Comparison of ENCODE assay signal across 8 cellular contexts in the genomic region with DNA sequence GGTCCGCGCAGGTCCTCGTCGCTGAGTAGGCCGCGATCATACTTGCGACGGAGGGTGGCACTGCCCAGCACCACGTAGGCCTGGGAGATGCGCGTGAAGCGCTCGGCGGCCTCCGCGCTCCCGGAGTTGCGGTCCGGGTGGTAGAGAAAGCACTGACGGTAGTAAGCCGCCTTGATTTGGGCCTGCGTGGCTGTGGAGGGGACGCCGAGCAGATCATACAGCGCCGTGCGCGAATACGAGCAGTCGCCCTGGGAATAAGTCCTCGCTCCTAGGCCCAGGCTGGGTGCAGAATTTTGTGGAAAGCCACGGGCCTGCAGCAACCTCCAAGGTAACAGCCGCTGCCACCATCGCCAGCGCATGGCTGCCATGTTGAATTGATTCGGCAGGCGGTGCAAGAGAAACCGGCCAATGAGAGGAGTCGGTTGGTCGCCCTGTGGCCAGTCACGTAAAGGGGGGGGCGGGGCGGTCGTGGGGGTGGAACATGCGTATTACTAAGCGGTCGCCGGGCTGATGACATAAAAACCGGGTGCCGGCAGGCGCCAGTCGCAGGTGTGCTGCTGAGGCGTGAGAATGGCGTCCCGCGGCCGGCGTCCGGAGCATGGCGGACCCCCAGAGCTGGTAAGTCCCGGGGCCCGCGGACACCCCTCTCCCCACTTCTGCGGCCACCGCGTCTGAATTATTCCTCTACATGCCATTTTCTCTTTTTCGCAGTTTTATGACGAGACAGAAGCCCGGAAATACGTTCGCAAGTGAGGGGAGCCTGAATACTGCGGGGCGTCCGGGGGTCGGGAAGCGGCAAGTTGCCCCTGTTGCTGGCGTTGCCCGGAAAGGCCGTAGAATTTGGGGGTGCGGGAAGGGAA. TPM values are rescaled to one million over a fixed set of nuclear protein-coding genes. Genes with fewer than 3 reads are reported as not detected.
DNase-seq lines count a peak whose midpoint lies in the region; ATAC-seq, FAIRE-seq and TF ChIP-seq lines count a peak whose summit lies in the region.

A gene with protein sequence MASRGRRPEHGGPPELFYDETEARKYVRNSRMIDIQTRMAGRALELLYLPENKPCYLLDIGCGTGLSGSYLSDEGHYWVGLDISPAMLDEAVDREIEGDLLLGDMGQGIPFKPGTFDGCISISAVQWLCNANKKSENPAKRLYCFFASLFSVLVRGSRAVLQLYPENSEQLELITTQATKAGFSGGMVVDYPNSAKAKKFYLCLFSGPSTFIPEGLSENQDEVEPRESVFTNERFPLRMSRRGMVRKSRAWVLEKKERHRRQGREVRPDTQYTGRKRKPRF (plus strand): TSS at position 542 of the 860 bp plus-strand sequence. CDS start 29 bp downstream, at position 571.
TSS of gene DNAJC30 (minus strand) at position 398 of the 860 bp plus-strand sequence. CDS start at position 368, 30 bp downstream.

- 0% methylated on average over 75 to 80 of the region's 80 CpGs for WGBS in adipose tissue, 3 donors
- 0 to 1% methylated on average over 80 of the region's 80 CpGs for WGBS in heart right ventricle, 2 donors

- no peaks in the 10 kb centered on the region for H3K9me3 ChIP-seq in heart right ventricle

- peak in 4 of 9 donors; percentile 10 to 32 (median 14) for TF ChIP-seq CTCF in heart right ventricle (IDR thresholded peaks at IDR 0.05)

- peak within 1 kb of the TSS; percentile 85 to 99 (median 96) for H3K4me3 ChIP-seq in heart right ventricle

- H3K27ac ChIP-seq in adipose tissue (ENCODE audit: low read depth, low read length): no peak within 1 kb of the TSS
- H3K27ac ChIP-seq in heart right ventricle: peak within 1 kb of the TSS in 9 of 10 donors; percentile 79 to 93 (median 87)

- H3K4me1 ChIP-seq in heart right ventricle: peaks cover 10 to 55% (median 33%) of the 10 kb centered on the region in 9 donors

- peak; percentile 97 for FAIRE-seq in GM12892 (lab: Jason Lieb, UNC)

- no peaks in the 10 kb centered on the region for H3K27me3 ChIP-seq in heart right ventricle

- TF ChIP-seq POLR2A in GM12892 (IDR thresholded peaks at IDR 0.05; ENCODE audit: low read depth, low read length): peak; percentile 94

- ATAC-seq in HG02840 (IDR thresholded peaks at IDR 0.05; ENCODE audit: low FRiP score, unreplicated experiment) (peak; percentile 89), heart right ventricle (peak; percentile 95 to 99 (median 98))

- intact Hi-C loops in heart right ventricle (cut with DNase I): loop anchor here in 2 of 10 donors (10.0 kb wide), 2 partner anchors 52 to 108 kb away; partner anchors contain the start of genes ABHD11 (in 1 of the 2) and TBL2 (in 1 of the 2)
- intact Hi-C loops in posterior vena cava (cut with DNase I): no loop called here

- DNase-seq in GM12892 (ENCODE audit: insufficient read length) (peak; percentile 96), NCI-H1436 (lab: John Stamatoyannopoulos, UW) (peak; percentile 92), SW480 (ENCODE audit: low spot score) (peak; percentile 99), heart right ventricle (peak; percentile 97 to 98), posterior vena cava (ENCODE audit: low spot score) (peak; percentile 99), ureter (ENCODE audit: low spot score) (peak; percentile 99)

- peaks cover 0 to 34% (median 9%) of the 10 kb centered on the region in 9 donors for H3K36me3 ChIP-seq in heart right ventricle

RNA-seq across cellular contexts. Expression of the first gene that starts in this region (rescaled TPM):
- polyA plus RNA-seq in GM12892 (2012; ENCODE audit: missing spikeins): 77.9 TPM
- polyA plus RNA-seq in adipose tissue (10 to 100 TPM; 40.7 to 65.8 (median 46.4) TPM), heart right ventricle (100 to 1,000 TPM; 123 to 134 TPM)
- total RNA-seq in heart right ventricle (10 to 100 TPM; 63.4 to 89.9 (median 66.8) TPM), posterior vena cava (10 to 100 TPM; 44.6 to 46.6 TPM), ureter (69.6 TPM)

RNA-seq across cellular contexts. Expression of gene DNAJC30, which starts in this region (rescaled TPM):
- 6.2 TPM for polyA plus RNA-seq in GM12892 (2012; ENCODE audit: missing spikeins)
- polyA plus RNA-seq in adipose tissue: 10 to 100 TPM in 1 of 3 donors, 1 to 10 TPM in 2; 5.3 to 12.3 (median 7.4) TPM
- total RNA-seq in heart right ventricle: 10 to 100 TPM; 12.1 to 20.8 (median 15.8) TPM
- polyA plus RNA-seq in heart right ventricle: 1 to 10 TPM; 9.1 TPM
- 1 to 10 TPM; 6.2 to 7.7 TPM for total RNA-seq in posterior vena cava
- 16.5 TPM for total RNA-seq in ureter
